7 cellular contexts compared by ENCODE assay signal in the genomic region with DNA sequence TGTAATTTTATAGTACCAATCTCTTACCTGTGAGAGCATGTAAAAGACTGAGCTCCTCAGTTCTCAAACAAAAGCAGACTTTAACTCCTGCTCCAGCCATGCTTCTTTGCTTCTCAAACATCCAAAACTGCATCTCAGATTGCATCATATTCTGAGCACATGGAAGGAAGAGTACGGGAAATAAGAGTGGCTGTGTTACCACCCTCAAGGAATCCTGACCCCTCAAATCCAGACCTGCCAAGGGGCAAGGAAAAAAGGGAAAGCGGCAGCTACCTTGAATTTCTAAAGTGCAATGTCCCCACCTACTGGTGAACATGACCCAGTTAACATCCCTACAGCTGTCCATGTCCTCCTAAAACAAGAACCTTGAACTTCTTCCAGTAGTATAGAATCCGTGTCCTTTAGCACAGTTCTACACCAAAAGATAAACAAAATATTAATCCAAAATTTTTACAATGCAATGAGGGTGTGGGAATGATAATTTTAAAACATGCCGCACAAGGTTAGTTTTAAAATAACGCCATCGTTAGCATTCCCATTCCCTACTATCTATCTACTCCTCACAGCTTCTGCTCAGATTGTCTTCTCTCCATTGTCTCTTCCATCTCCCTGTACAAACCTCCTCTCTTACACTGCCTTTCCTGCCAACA. TPM values are rescaled to one million over a fixed set of nuclear protein-coding genes. Genes with fewer than 3 reads are reported as not detected.
A peak's percentile ranks its signal among the peaks of the same experiment; 100 is the strongest.
DNase-seq lines count a peak whose midpoint lies in the region; ATAC-seq, FAIRE-seq and TF ChIP-seq lines count a peak whose summit lies in the region.

No MANE protein-coding gene starts in this region.

- no peaks in the 10 kb centered on the region for H3K79me1 ChIP-seq in IMR-90 (ENCODE audit: low read depth in 1 of 2, low read length in 2 of 2)

- no peaks in the 10 kb centered on the region for H3K4me1 ChIP-seq in IMR-90 (ENCODE audit: control insufficient read depth, insufficient read depth, low read length)
- peaks cover 0 to 2% of the 10 kb centered on the region in 2 donors for H3K4me1 ChIP-seq in kidney (ENCODE audit: control insufficient read depth in 1 of 2, insufficient read depth in 1 of 2, low read depth in 1 of 2, low read length in 2 of 2)

- no peak overlapping the region for H3K23ac ChIP-seq in IMR-90 (ENCODE audit: low read depth, low read length)

- no peak overlapping the region for H4K8ac ChIP-seq in IMR-90 (ENCODE audit: low read depth in 2 of 2, low read length in 2 of 2)

- H3K9me3 ChIP-seq in IMR-90 (ENCODE audit: control insufficient read depth, insufficient read depth, low read length) (no peaks in the 10 kb centered on the region), kidney (ENCODE audit: control insufficient read depth in 1 of 2, low read length in 2 of 2) (no peaks in the 10 kb centered on the region)

- peak overlapping the region; percentile 70 for H3K27ac Mint-ChIP-seq in stimulated activated memory B cell treated with anti-CD40 and anti-IgM and Interleukin-4, amounts not matched to agents 10 μg/mL and 1 μg/mL and 100 μg/mL, for 72 hours

- no peak for TF ChIP-seq POLR2A in IMR-90 (IDR thresholded peaks at IDR 0.05; ENCODE audit: low read depth, low read length)

- no peak overlapping the region for H2BK20ac ChIP-seq in IMR-90 (ENCODE audit: low read depth, low read length)

- H3K4me3 ChIP-seq in IMR-90 (ENCODE audit: insufficient read depth, low read depth, low read length) (no peak overlapping the region), kidney (ENCODE audit: low read length in 2 of 2) (no peak overlapping the region)

- H3K9me1 ChIP-seq in IMR-90 (ENCODE audit: insufficient read depth, low read length), result no peaks in the 10 kb centered on the region

- TF ChIP-seq CTCF in IMR-90 (conservative IDR thresholded peaks at IDR 0.05; ENCODE audit: low read depth, low read length) (peak; percentile 55), kidney (IDR thresholded peaks at IDR 0.05; ENCODE audit: borderline replicate concordance, extremely low read depth, insufficient read depth) (peak; percentile 69)

- H3K4me2 ChIP-seq in IMR-90 (ENCODE audit: low read depth, low read length), result 0 out of 2 replicates have a peak overlapping the region, but pooled peaks have one; percentile 55

- H3K36me3 ChIP-seq in IMR-90 (ENCODE audit: control insufficient read depth, insufficient read depth, low read length), result no peaks in the 10 kb centered on the region
- no peaks in the 10 kb centered on the region for H3K36me3 ChIP-seq in kidney (ENCODE audit: control insufficient read depth in 1 of 2, insufficient read depth in 2 of 2, low read length in 2 of 2)

- H2BK5ac ChIP-seq in IMR-90 (ENCODE audit: low read depth, low read length, poor library complexity, severe bottlenecking), result no peak overlapping the region

- no peak overlapping the region for H2AFZ ChIP-seq in IMR-90 (replicated peaks; ENCODE audit: low read length, poor library complexity)

- POLR2A ChIA-PET in IMR-90 (lab: Charles Lee; ENCODE audit: unreplicated experiment), result no interaction called here

- no peak overlapping the region for H3K9ac ChIP-seq in IMR-90 (ENCODE audit: low read depth, low read length)
- H3K9ac ChIP-seq in kidney (ENCODE audit: low read length in 2 of 2), result no peak overlapping the region

- H2AK9ac ChIP-seq in IMR-90 (replicated peaks; ENCODE audit: low read depth, low read length, poor library complexity), result no peak overlapping the region

- ATAC-seq in IMR-90 (ENCODE audit: low read depth), result peak; percentile 93
- peak; percentile 76 for ATAC-seq in stimulated activated memory B cell treated with anti-CD40 and anti-IgM and Interleukin-4, amounts not matched to agents 10 μg/mL and 1 μg/mL and 100 μg/mL, for 72 hours

- H3K56ac ChIP-seq in IMR-90 (ENCODE audit: extremely low read depth, insufficient read depth, low read length), result no peak overlapping the region

- intact Hi-C loops in IMR-90 (cut with micrococcal nuclease), result loop anchor here (1.0 to 10.0 kb wide), 5 partner anchors 87 to 456 kb away; no protein-coding TSS in a partner anchor
- intact Hi-C loops in kidney (cut with DNase I), result loop anchor here (10.0 kb wide), 1 partner anchor 286 kb away; no protein-coding TSS in a partner anchor

- peak; percentile 54 for TF ChIP-seq RAD21 in IMR-90 (IDR thresholded peaks at IDR 0.05; ENCODE audit: low read length)

- peaks cover 5% of the 10 kb centered on the region for H3K36me3 Mint-ChIP-seq in stimulated activated memory B cell treated with anti-CD40 and anti-IgM and Interleukin-4, amounts not matched to agents 10 μg/mL and 1 μg/mL and 100 μg/mL, for 72 hours

- H3K18ac ChIP-seq in IMR-90 (ENCODE audit: low read depth, low read length), result no peak overlapping the region

- no peak overlapping the region for H2BK120ac ChIP-seq in IMR-90 (ENCODE audit: low read depth, low read length)

- peaks cover 2% of the 10 kb centered on the region for H3K27me3 ChIP-seq in IMR-90 (ENCODE audit: control insufficient read depth, insufficient read depth, low read length)

- 20% methylated on average over 1 of the region's 6 CpGs; no CpG with 5 or more reads in 1 of the 2 experiments for WGBS in IMR-90 (ENCODE audit: extremely low coverage in 2 of 2, insufficient read length in 1 of 2), 2 experiments

- no peak overlapping the region for H3K14ac ChIP-seq in IMR-90 (replicated peaks; ENCODE audit: low read depth, low read length)

- peaks cover 11% of the 10 kb centered on the region for H3K4me1 Mint-ChIP-seq in stimulated activated memory B cell treated with anti-CD40 and anti-IgM and Interleukin-4, amounts not matched to agents 10 μg/mL and 1 μg/mL and 100 μg/mL, for 72 hours

- no peak overlapping the region for H2BK15ac ChIP-seq in IMR-90 (ENCODE audit: low read depth, low read length)

- H3K27ac ChIP-seq in IMR-90 (ENCODE audit: insufficient read depth, low read length) (no peak overlapping the region), kidney (ENCODE audit: low read depth in 2 of 2, low read length in 2 of 2) (no peak overlapping the region)

- H3K9me3 Mint-ChIP-seq in stimulated activated memory B cell treated with anti-CD40 and anti-IgM and Interleukin-4, amounts not matched to agents 10 μg/mL and 1 μg/mL and 100 μg/mL, for 72 hours, result no peaks in the 10 kb centered on the region

- DNase-seq in EH (ENCODE audit: low read depth) (peak; percentile 64), IMR-90 (peak; percentile 59), RKO (ENCODE audit: low spot score) (peak; percentile 62), kidney (no peak), NCI-H128 (lab: John Stamatoyannopoulos, UW; ENCODE audit: unreplicated experiment) (no peak)
- DNase-seq in central memory CD4-positive, alpha-beta T cell, result peak; percentile 25

- peak overlapping the region; percentile 53 for H3K4me3 Mint-ChIP-seq in stimulated activated memory B cell treated with anti-CD40 and anti-IgM and Interleukin-4, amounts not matched to agents 10 μg/mL and 1 μg/mL and 100 μg/mL, for 72 hours

- BruUV-seq in IMR-90 (replicated peaks; lab: Mats Ljungman, UMichigan), result no TSS peak

- peak; percentile 66 for FAIRE-seq in kidney (lab: Jason Lieb, UNC)

- H4K5ac ChIP-seq in IMR-90 (ENCODE audit: low read depth, low read length), result no peak overlapping the region

- CTCF ChIA-PET in IMR-90 (lab: Yijun Ruan, JAX), result interaction anchor here (0.7 to 1.4 kb wide), 3 partner anchors 24 to 454 kb away, joined by 3 to 4 read pairs (median 4); no protein-coding TSS in a partner anchor

- H2AK5ac ChIP-seq in IMR-90 (ENCODE audit: low read depth, low read length), result no peak overlapping the region

- H3K4ac ChIP-seq in IMR-90 (ENCODE audit: low read depth, low read length), result no peak overlapping the region

- H3K27me3 Mint-ChIP-seq in stimulated activated memory B cell treated with anti-CD40 and anti-IgM and Interleukin-4, amounts not matched to agents 10 μg/mL and 1 μg/mL and 100 μg/mL, for 72 hours, result peaks cover 16% of the 10 kb centered on the region

- dilution Hi-C loops in IMR-90 (cut with HindIII; ENCODE audit: low sequenced_read_pairs, unreplicated experiment), result no loop called here

- H4K20me1 ChIP-seq in IMR-90 (ENCODE audit: insufficient read depth, low read length), result no peaks in the 10 kb centered on the region

- no peak overlapping the region for H4K91ac ChIP-seq in IMR-90 (ENCODE audit: insufficient read depth, low read depth, low read length)

- in situ Hi-C loops in IMR-90 (cut with MboI; ENCODE audit: low sequenced_read_pairs), result no loop called here

TF ChIP-seq in IMR-90, 13 proteins besides CTCF, POLR2A, EP300 and RAD21:
- TF ChIP-seq SMC3 (IDR thresholded peaks at IDR 0.05; ENCODE audit: low read depth, low read length) (peak; percentile 24; the same call in 1 of the 2 replicates), CHD1 (IDR thresholded peaks at IDR 0.05; ENCODE audit: low read depth, low read length) (no peak), CEBPB (IDR thresholded peaks at IDR 0.05; ENCODE audit: low read depth, low read length) (peak; percentile 40; the same call in 1 of the 2 replicates), FOS (IDR thresholded peaks at IDR 0.05; ENCODE audit: low read depth, low read length) (no peak), MXI1 (IDR thresholded peaks at IDR 0.05; ENCODE audit: borderline replicate concordance, low read depth, low read length) (no peak), MAZ (IDR thresholded peaks at IDR 0.05; ENCODE audit: borderline replicate concordance, low read depth, low read length) (no peak), MAFK (IDR thresholded peaks at IDR 0.05; ENCODE audit: low read depth, low read length) (no peak), RCOR1 (IDR thresholded peaks at IDR 0.05; ENCODE audit: insufficient replicate concordance, low read length) (no peak)

RNA-seq across cellular contexts. Expression of a gene that starts 34.1 kb away (rescaled TPM):
- total RNA-seq in IMR-90 (2012; rRNA removed), result not detected in 2 replicates
- polyA plus RNA-seq in IMR-90 (2012; rRNA removed), result not detected in 2 replicates
- polyA plus RNA-seq in IMR-90 (2012; cell fraction: cytosol; rRNA removed), result not detected in 2 replicates
- polyA plus RNA-seq in IMR-90 (2012; cell fraction: nucleus; rRNA removed; ENCODE audit: low replicate concordance), result not detected in 2 replicates
- total RNA-seq in kidney, result 13.8 TPM
- 48.0 TPM for polyA plus RNA-seq in kidney (ENCODE audit: insufficient read depth, low read depth, low replicate concordance)

RNA-seq across cellular contexts. Expression of a gene that starts 40.7 kb away (rescaled TPM):
- not detected in 2 replicates for total RNA-seq in IMR-90 (2012; rRNA removed)
- polyA plus RNA-seq in IMR-90 (2012; rRNA removed), result not detected in 2 replicates
- not detected in 2 replicates for polyA plus RNA-seq in IMR-90 (2012; cell fraction: cytosol; rRNA removed)
- polyA plus RNA-seq in IMR-90 (2012; cell fraction: nucleus; rRNA removed; ENCODE audit: low replicate concordance), result not detected in 2 replicates
- 6.4 TPM for total RNA-seq in kidney
- polyA plus RNA-seq in kidney (ENCODE audit: insufficient read depth, low read depth, low replicate concordance), result 10.0 TPM

Comparison
In these comparisons a context has a peak if more than half of its experiments do, and no peak if none do; other contexts are left out.
1. DNase-seq: peak in EH (single experiment), IMR-90 (single experiment), RKO (single experiment) and central memory CD4-positive, alpha-beta T cell (single experiment); none in kidney (single experiment) and NCI-H128 (single experiment).
2. RNA of a gene that starts 34.1 kb away (total RNA-seq): 13.8 TPM in kidney (single experiment); not detected in IMR-90; every median in the first group is over 10 times any median in the second.